Comparison of ENCODE assay signal across 1 cellular context in the genomic region with DNA sequence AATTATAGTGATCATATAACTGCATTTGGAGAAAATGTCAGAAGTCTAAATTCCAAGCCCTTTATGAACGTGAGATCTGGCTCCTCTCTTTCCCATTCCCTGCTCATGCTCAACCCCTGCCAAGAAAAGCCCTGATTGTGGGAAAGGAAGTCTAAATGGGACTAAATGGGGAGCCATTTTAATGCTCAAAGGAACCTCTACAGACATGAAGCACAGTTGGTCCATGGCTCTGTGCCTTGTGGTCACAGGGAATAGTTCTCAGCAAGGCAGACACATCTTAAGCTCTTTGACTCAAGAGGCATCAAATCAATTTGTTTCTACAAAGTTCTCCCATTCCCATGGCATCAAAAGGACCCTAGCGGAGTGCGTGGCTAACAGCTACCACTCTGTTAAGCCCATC.
TF ChIP-seq lines count a peak whose summit lies in the region.

No MANE protein-coding gene starts in this region.

TF ChIP-seq in H1, 55 proteins besides CTCF, POLR2A, EP300 and RAD21:
- no peak for TF ChIP-seq CREB1 (IDR thresholded peaks at IDR 0.05)
